Comparison of ENCODE assay signal across 17 cellular contexts in genomic region chr1:91608876-91609275, GRCh38.
DNase-seq lines count a peak whose midpoint lies in the region; ATAC-seq, FAIRE-seq and TF ChIP-seq lines count a peak whose summit lies in the region.
"Had no signal": no experiment of that assay in that cellular context is flagged by ENCODE, and none has a peak within 500 bp of the region (broad histone marks: within the 10 kb centered on the region; RNA-seq: fewer than 3 reads in every experiment).

No MANE protein-coding gene starts in this region.

- POLR2A ChIA-PET in HepG2 (lab: Yijun Ruan, JAX), result no interaction called here
- POLR2A ChIA-PET in RWPE1 (lab: Yijun Ruan, JAX; ENCODE audit: low non-redundant PET), result no interaction called here

- no peaks in the 10 kb centered on the region for H3K9me3 Mint-ChIP-seq in activated T-helper 2 cell treated with anti-CD3 and anti-CD28 coated beads, Interferon-gamma antibody, Interleukin-2, Interleukin-4, amounts not matched to agents 10 μg/mL and 5 μg/mL and 100 μg/mL, durations not matched to agents 14 hours and 24 hours and 36 hours
- H3K9me3 Mint-ChIP-seq: dendritic cell treated with granulocyte-macrophage colony-stimulating factor and Interleukin-4, amounts not matched to agents 40 ng/mL and 50 ng/mL, for 4 days had no signal

- no peak for TF ChIP-seq EP300 in HepG2 (IDR thresholded peaks at IDR 0.05; ENCODE audit: low read depth in 2 of 2, low read length in 2 of 2)
- no peak for TF ChIP-seq EP300 in HepG2 (CRISPR knock-in tag; IDR thresholded peaks at IDR 0.05; ENCODE audit: borderline replicate concordance)

- H3K4me3 ChIP-seq in HepG2 (replicated peaks in 1 of 3; ENCODE audit: insufficient read depth in 1 of 3, low read depth in 2 of 3, low read length in 3 of 3), result no peak overlapping the region
- no peak overlapping the region for H3K4me3 ChIP-seq in right lobe of liver
- H3K4me3 ChIP-seq: left ventricle myocardium inferior, spleen, upper lobe of left lung had no signal

- TF ChIP-seq CTCF in HepG2 (CRISPR knock-in tag; IDR thresholded peaks at IDR 0.05), result no peak
- no peak for TF ChIP-seq CTCF in right lobe of liver (IDR thresholded peaks at IDR 0.05)
- TF ChIP-seq CTCF in RWPE1 (conservative IDR thresholded peaks at IDR 0.05; ENCODE audit: low read depth), result no peak
- TF ChIP-seq CTCF in foreskin keratinocyte (conservative IDR thresholded peaks at IDR 0.05), result no peak

- no peak for DNase-seq in HepG2 (ENCODE audit: low spot score)
- DNase-seq in right lobe of liver, result no peak
- DNase-seq in RWPE1 (ENCODE audit: low spot score), result peak; percentile 8
- DNase-seq in foreskin keratinocyte, result peak; percentile 62 to 86
- no peak for DNase-seq in activated T-helper 2 cell treated with anti-CD3 and anti-CD28 coated beads, Interferon-gamma antibody, Interleukin-2, Interleukin-4, amounts not matched to agents 10 μg/mL and 5 μg/mL and 100 μg/mL, durations not matched to agents 14 hours and 24 hours and 36 hours (ENCODE audit: low spot score)
- no peak for DNase-seq in activated effector memory CD4-positive, alpha-beta T cell treated with Interleukin-2 at 50 U/mL for 16 hours
- DNase-seq: activated naive CD4-positive, alpha-beta T cell treated with anti-CD3 and anti-CD28 coated beads, Interleukin-2, amount 50 U/mL, for 16 hours; AML-193; left ventricle myocardium inferior; NCI-H524; Right ventricle myocardium superior; spleen; upper lobe of left lung had no signal

- H3K27me3 Mint-ChIP-seq in activated T-helper 2 cell treated with anti-CD3 and anti-CD28 coated beads, Interferon-gamma antibody, Interleukin-2, Interleukin-4, amounts not matched to agents 10 μg/mL and 5 μg/mL and 100 μg/mL, durations not matched to agents 14 hours and 24 hours and 36 hours (ENCODE audit: low read depth), result no peaks in the 10 kb centered on the region

- no peaks in the 10 kb centered on the region for H4K20me1 ChIP-seq in HepG2 (ENCODE audit: insufficient read depth, low read length)

- no peak for FAIRE-seq in HepG2 (lab: Jason Lieb, UNC)

- H2AFZ ChIP-seq in HepG2 (ENCODE audit: low read length), result no peak overlapping the region

- H3K27ac ChIP-seq in HepG2 (ENCODE audit: extremely low read length, insufficient read depth, low read length), result no peak overlapping the region
- no peak overlapping the region for H3K27ac ChIP-seq in right lobe of liver
- peak overlapping the region; percentile 43 for H3K27ac ChIP-seq in RWPE1
- H3K27ac ChIP-seq in foreskin keratinocyte, result peak overlapping the region; percentile 65
- H3K27ac ChIP-seq: HL-60, left ventricle myocardium inferior, spleen, upper lobe of left lung had no signal

- intact Hi-C loops in HepG2 (cut with micrococcal nuclease; ENCODE audit: unreplicated experiment) (no loop called here), right lobe of liver (cut with DNase I) (no loop called here)
- intact Hi-C loops in activated T-helper 2 cell treated with anti-CD3 and anti-CD28 coated beads, Interferon-gamma antibody, Interleukin-2, Interleukin-4, amounts not matched to agents 10 μg/mL and 5 μg/mL and 100 μg/mL, durations not matched to agents 14 hours and 24 hours and 36 hours (cut with micrococcal nuclease), result no loop called here

- H3K79me2 ChIP-seq in HepG2 (ENCODE audit: insufficient read depth, low read length), result no peaks in the 10 kb centered on the region

- peaks cover 12% of the 10 kb centered on the region for H3K4me1 Mint-ChIP-seq in activated T-helper 2 cell treated with anti-CD3 and anti-CD28 coated beads, Interferon-gamma antibody, Interleukin-2, Interleukin-4, amounts not matched to agents 10 μg/mL and 5 μg/mL and 100 μg/mL, durations not matched to agents 14 hours and 24 hours and 36 hours (ENCODE audit: low read depth)

- no peak overlapping the region; the same call in 1 of the 2 replicates for H3K4me2 ChIP-seq in HepG2 (ENCODE audit: low read depth, low read length)

- H3K9ac ChIP-seq in HepG2 (ENCODE audit: insufficient read depth, low read depth, low read length), result no peak overlapping the region

- WGBS in HepG2 (ENCODE audit: low lambda C conversion rate), result 33% methylated on average over 5 of the region's 5 CpGs
- 48% methylated on average over 3 of the region's 5 CpGs for WGBS in right lobe of liver (ENCODE audit: insufficient coverage, low coverage, low lambda C conversion rate, missing lambda C conversion rate)

- no peak overlapping the region for H3K27ac Mint-ChIP-seq in activated T-helper 2 cell treated with anti-CD3 and anti-CD28 coated beads, Interferon-gamma antibody, Interleukin-2, Interleukin-4, amounts not matched to agents 10 μg/mL and 5 μg/mL and 100 μg/mL, durations not matched to agents 14 hours and 24 hours and 36 hours
- H3K27ac Mint-ChIP-seq: dendritic cell treated with granulocyte-macrophage colony-stimulating factor and Interleukin-4, amounts not matched to agents 40 ng/mL and 50 ng/mL, for 4 days had no signal

- no peak overlapping the region for H3K4me3 Mint-ChIP-seq in activated T-helper 2 cell treated with anti-CD3 and anti-CD28 coated beads, Interferon-gamma antibody, Interleukin-2, Interleukin-4, amounts not matched to agents 10 μg/mL and 5 μg/mL and 100 μg/mL, durations not matched to agents 14 hours and 24 hours and 36 hours (ENCODE audit: low read depth)
- H3K4me3 Mint-ChIP-seq: dendritic cell treated with granulocyte-macrophage colony-stimulating factor and Interleukin-4, amounts not matched to agents 40 ng/mL and 50 ng/mL, for 4 days had no signal

- TF ChIP-seq RAD21 in HepG2 (CRISPR knock-in tag; IDR thresholded peaks at IDR 0.05), result no peak

- no TSS peak for BruUV-seq in HepG2 (replicated peaks; lab: Mats Ljungman, UMichigan)

- H3K36me3 Mint-ChIP-seq in activated T-helper 2 cell treated with anti-CD3 and anti-CD28 coated beads, Interferon-gamma antibody, Interleukin-2, Interleukin-4, amounts not matched to agents 10 μg/mL and 5 μg/mL and 100 μg/mL, durations not matched to agents 14 hours and 24 hours and 36 hours (ENCODE audit: low read depth), result no peaks in the 10 kb centered on the region

- ATAC-seq in HepG2 (peak; percentile 62; the same call in 2 of the 3 replicates), right lobe of liver (no peak), foreskin keratinocyte (peak; percentile 71), HG03097 (IDR thresholded peaks at IDR 0.05; ENCODE audit: low FRiP score, unreplicated experiment) (no peak), HG02973 (IDR thresholded peaks at IDR 0.05; ENCODE audit: unreplicated experiment) (no peak)

- H3K36me3 ChIP-seq in HepG2 (replicated peaks in 1 of 2; ENCODE audit: control insufficient read depth in 1 of 2, insufficient read depth in 2 of 2, low read length in 2 of 2) (no peaks in the 10 kb centered on the region), right lobe of liver (no peaks in the 10 kb centered on the region)
- H3K36me3 ChIP-seq: left ventricle myocardium inferior, spleen, upper lobe of left lung had no signal

- peaks cover 35% of the 10 kb centered on the region for H3K4me1 ChIP-seq in HepG2 (ENCODE audit: insufficient read depth, low read length)
- no peaks in the 10 kb centered on the region for H3K4me1 ChIP-seq in right lobe of liver
- peaks cover 33% of the 10 kb centered on the region for H3K4me1 ChIP-seq in foreskin keratinocyte
- H3K4me1 ChIP-seq: spleen had no signal

- CTCF ChIA-PET in HepG2 (lab: Yijun Ruan, JAX; ENCODE audit: low intra/inter-chr PET ratio, low total read pairs) (no interaction called here), RWPE1 (lab: Yijun Ruan, JAX) (interaction anchor here (1.6 kb wide), 1 partner anchor 12 kb away, joined by 3 read pairs; no protein-coding TSS in a partner anchor)

- TF ChIP-seq POLR2A in HepG2 (IDR thresholded peaks at IDR 0.05; ENCODE audit: insufficient read depth in 1 of 2, low read depth in 2 of 2, low read length in 2 of 2), result no peak
- no peak for TF ChIP-seq POLR2A in right lobe of liver (IDR thresholded peaks at IDR 0.05)

- no peaks in the 10 kb centered on the region for H3K9me3 ChIP-seq in HepG2 (ENCODE audit: low read length)
- H3K9me3 ChIP-seq in right lobe of liver, result no peaks in the 10 kb centered on the region
- H3K9me3 ChIP-seq: left ventricle myocardium inferior, spleen, upper lobe of left lung had no signal

- in situ Hi-C loops in HepG2 (cut with HindIII; ENCODE audit: extremely low pct_ligation_motif_present, low pct_unique_long_range_greater_than_20kb), result no loop called here

- H3K27me3 ChIP-seq in HepG2 (ENCODE audit: control insufficient read depth in 1 of 2, insufficient read depth in 2 of 2, low read length in 2 of 2), result peaks cover 0 to 4% of the 10 kb centered on the region in 2 experiments; a peak in 2 of 5 replicates
- H3K27me3 ChIP-seq in right lobe of liver, result no peaks in the 10 kb centered on the region
- no peaks in the 10 kb centered on the region for H3K27me3 ChIP-seq in foreskin keratinocyte
- H3K27me3 ChIP-seq: spleen, upper lobe of left lung had no signal

TF ChIP-seq in HepG2, 621 proteins besides CTCF, POLR2A, EP300 and RAD21 (continues in another document):
- TF ChIP-seq ZNF460 (CRISPR knock-in tag; IDR thresholded peaks at IDR 0.05; ENCODE audit: borderline replicate concordance) (no peak), ZNF674 (CRISPR knock-in tag; IDR thresholded peaks at IDR 0.05; ENCODE audit: low read depth) (no peak), TBX2 (CRISPR knock-in tag; IDR thresholded peaks at IDR 0.05; ENCODE audit: borderline replicate concordance) (no peak), ZFP90 (CRISPR knock-in tag; IDR thresholded peaks at IDR 0.05; ENCODE audit: borderline replicate concordance) (no peak), ADNP (CRISPR knock-in tag; IDR thresholded peaks at IDR 0.05) (no peak), HDAC2 (CRISPR knock-in tag; IDR thresholded peaks at IDR 0.05) (no peak), ZBTB33 (CRISPR knock-in tag; IDR thresholded peaks at IDR 0.05) (no peak), ZNF747 (CRISPR knock-in tag; IDR thresholded peaks at IDR 0.05; ENCODE audit: borderline replicate concordance) (no peak), JDP2 (CRISPR knock-in tag; IDR thresholded peaks at IDR 0.05; ENCODE audit: borderline replicate concordance) (no peak), ZNF792 (CRISPR knock-in tag; IDR thresholded peaks at IDR 0.05) (no peak)

Comparison
In these comparisons a context has a peak if more than half of its experiments do, and no peak if none do; other contexts are left out.
1. ATAC-seq: peak in HepG2 (single experiment) and foreskin keratinocyte (single experiment); none in right lobe of liver (0 of 4), HG03097 (single experiment) and HG02973 (single experiment).
2. DNase-seq: peak in RWPE1 (single experiment) and foreskin keratinocyte (2 of 2); none in HepG2 (single experiment), right lobe of liver (0 of 3), activated T-helper 2 cell treated with anti-CD3 and anti-CD28 coated beads, Interferon-gamma antibody, Interleukin-2, Interleukin-4, amounts not matched to agents 10 μg/mL and 5 μg/mL and 100 μg/mL, durations not matched to agents 14 hours and 24 hours and 36 hours (single experiment) and activated effector memory CD4-positive, alpha-beta T cell treated with Interleukin-2 at 50 U/mL for 16 hours (single experiment).
3. H3K27ac ChIP-seq: peak in RWPE1 (single experiment) and foreskin keratinocyte (single experiment); none in HepG2 (single experiment) and right lobe of liver (0 of 3).